ENCODE assay signal across 8 cellular contexts in the genomic region with DNA sequence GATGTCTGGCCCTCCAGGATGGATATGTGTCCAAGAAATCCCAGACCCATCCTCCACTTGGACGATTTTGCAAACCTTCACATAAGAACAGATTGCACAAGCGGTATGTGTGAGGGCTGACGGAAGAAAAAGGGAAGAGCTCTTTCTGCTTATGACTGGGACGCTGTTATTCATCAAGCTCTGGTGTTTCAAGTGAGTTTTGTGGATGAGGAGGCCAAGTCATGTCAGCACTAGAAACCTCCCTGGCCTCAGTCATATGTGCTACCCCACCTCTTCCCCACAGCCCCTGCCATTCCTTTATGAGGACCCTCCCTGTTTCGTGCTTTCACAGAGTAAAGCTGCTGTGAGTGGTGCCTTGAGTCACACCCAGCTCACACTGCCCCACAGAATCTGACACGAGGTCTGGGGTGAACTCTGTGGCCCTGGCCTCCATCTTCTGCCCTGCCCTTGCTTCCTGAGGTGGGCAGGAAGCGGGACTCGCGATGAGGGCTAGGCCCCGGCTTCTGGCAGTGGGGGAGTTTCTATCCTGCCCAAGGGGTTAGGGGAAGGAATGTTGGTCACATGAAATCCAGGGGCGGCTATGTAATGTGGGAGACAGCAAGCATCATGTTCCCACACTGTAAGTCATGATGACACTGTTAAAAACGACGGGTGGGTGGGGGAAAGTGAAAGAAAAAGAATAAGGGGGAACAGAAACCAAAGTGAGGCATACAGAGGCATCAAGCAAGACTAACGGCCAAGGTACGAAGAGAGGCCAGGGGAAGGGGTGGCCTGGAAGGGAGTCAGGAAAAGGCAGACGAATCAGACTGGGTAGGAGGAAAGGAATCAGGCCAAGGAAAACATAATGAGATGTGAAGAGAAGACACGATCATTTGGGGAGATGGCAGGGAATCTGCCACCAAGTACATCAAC.
DNase-seq lines count a peak whose midpoint lies in the region; ATAC-seq and TF ChIP-seq lines count a peak whose summit lies in the region.

No MANE protein-coding gene starts in this region.

- H3K9me3 Mint-ChIP-seq in activated naive CD8-positive, alpha-beta T cell treated with anti-CD3 and anti-CD28 coated beads, Interleukin-2, amount 50 U/mL, for 24 hours, result peaks cover 4% of the 10 kb centered on the region
- H3K9me3 Mint-ChIP-seq in stimulated activated naive B cell treated with anti-CD40 and anti-IgM and Interleukin-4, amounts not matched to agents 10 μg/mL and 1 μg/mL and 100 μg/mL, for 72 hours, result peaks cover 0 to 3% of the 10 kb centered on the region in 2 donors

- H3K27me3 Mint-ChIP-seq in activated naive CD8-positive, alpha-beta T cell treated with anti-CD3 and anti-CD28 coated beads, Interleukin-2, amount 50 U/mL, for 24 hours, result no peaks in the 10 kb centered on the region
- no peaks in the 10 kb centered on the region for H3K27me3 Mint-ChIP-seq in stimulated activated naive B cell treated with anti-CD40 and anti-IgM and Interleukin-4, amounts not matched to agents 10 μg/mL and 1 μg/mL and 100 μg/mL, for 72 hours

- no peaks in the 10 kb centered on the region for H3K9me3 ChIP-seq in lower lobe of right lung

- CTCF ChIA-PET in GM10248 (lab: Yijun Ruan, JAX), result interaction anchor here (1.0 to 3.0 kb wide), 7 partner anchors 11 to 680 kb away, joined by 3 to 9 read pairs (median 4); no protein-coding TSS in a partner anchor

- peak overlapping the region; percentile 69 for H3K4me3 Mint-ChIP-seq in activated naive CD8-positive, alpha-beta T cell treated with anti-CD3 and anti-CD28 coated beads, Interleukin-2, amount 50 U/mL, for 24 hours
- H3K4me3 Mint-ChIP-seq in stimulated activated naive B cell treated with anti-CD40 and anti-IgM and Interleukin-4, amounts not matched to agents 10 μg/mL and 1 μg/mL and 100 μg/mL, for 72 hours, result peak overlapping the region; percentile 35 to 64

- ATAC-seq in GM21825 (IDR thresholded peaks at IDR 0.05; ENCODE audit: unreplicated experiment) (peak; percentile 44), lower lobe of right lung (peak; percentile 76 to 78)
- peak; percentile 91 for ATAC-seq in activated naive CD8-positive, alpha-beta T cell treated with anti-CD3 and anti-CD28 coated beads, Interleukin-2, amount 50 U/mL, for 24 hours
- ATAC-seq in stimulated activated naive B cell treated with anti-CD40 and anti-IgM and Interleukin-4, amounts not matched to agents 10 μg/mL and 1 μg/mL and 100 μg/mL, for 72 hours (replicated peaks), result peak; percentile 85 to 88

- no peak for TF ChIP-seq CTCF in GM10248 (IDR thresholded peaks at IDR 0.05; ENCODE audit: control extremely low read depth, extremely low read depth, low read depth, missing control alignments)
- no peak for TF ChIP-seq CTCF in lower lobe of right lung (IDR thresholded peaks at IDR 0.05)

- H3K36me3 Mint-ChIP-seq in activated naive CD8-positive, alpha-beta T cell treated with anti-CD3 and anti-CD28 coated beads, Interleukin-2, amount 50 U/mL, for 24 hours (ENCODE audit: low read depth), result peaks cover 1% of the 10 kb centered on the region
- H3K36me3 Mint-ChIP-seq in stimulated activated naive B cell treated with anti-CD40 and anti-IgM and Interleukin-4, amounts not matched to agents 10 μg/mL and 1 μg/mL and 100 μg/mL, for 72 hours, result peaks cover 3 to 4% of the 10 kb centered on the region in 2 donors

- peak overlapping the region; percentile 87 for H3K27ac ChIP-seq in lower lobe of right lung

- peak overlapping the region; percentile 17 for H3K4me3 ChIP-seq in lower lobe of right lung

- H3K27me3 ChIP-seq in lower lobe of right lung (ENCODE audit: low read depth), result no peaks in the 10 kb centered on the region

- peaks cover 12% of the 10 kb centered on the region for H3K4me1 ChIP-seq in lower lobe of right lung

- peaks cover 60% of the 10 kb centered on the region for H3K4me1 Mint-ChIP-seq in activated naive CD8-positive, alpha-beta T cell treated with anti-CD3 and anti-CD28 coated beads, Interleukin-2, amount 50 U/mL, for 24 hours
- peaks cover 29 to 39% of the 10 kb centered on the region in 2 donors for H3K4me1 Mint-ChIP-seq in stimulated activated naive B cell treated with anti-CD40 and anti-IgM and Interleukin-4, amounts not matched to agents 10 μg/mL and 1 μg/mL and 100 μg/mL, for 72 hours

- no peaks in the 10 kb centered on the region for H3K36me3 ChIP-seq in lower lobe of right lung

- POLR2A ChIA-PET in GM10248 (lab: Yijun Ruan, JAX), result interaction anchor here (1.2 to 2.2 kb wide), 3 partner anchors 18 to 23 kb away, joined by 3 to 11 read pairs (median 6); no protein-coding TSS in a partner anchor

- peak; percentile 74 for DNase-seq in GM10248 (ENCODE audit: extremely low spot score)
- DNase-seq in NAMALWA (ENCODE audit: low spot score), result peak; percentile 79
- peak; percentile 62 for DNase-seq in activated naive CD8-positive, alpha-beta T cell treated with anti-CD3 and anti-CD28 coated beads, Interleukin-2, amount 50 U/mL, for 24 hours
- DNase-seq in lower lobe of right lung, result no peak
- peak; percentile 64 for DNase-seq in stimulated activated naive B cell treated with anti-CD40 and anti-IgM and Interleukin-4, amounts not matched to agents 10 μg/mL and 1 μg/mL and 100 μg/mL, for 72 hours
- DNase-seq in OCI-M1 (lab: John Stamatoyannopoulos, UW), result no peak
- no peak for DNase-seq in amniotic stem cell (lab: John Stamatoyannopoulos, UW)

- intact Hi-C loops in lower lobe of right lung (cut with DNase I), result no loop called here

- peak overlapping the region; percentile 93 for H3K27ac Mint-ChIP-seq in activated naive CD8-positive, alpha-beta T cell treated with anti-CD3 and anti-CD28 coated beads, Interleukin-2, amount 50 U/mL, for 24 hours
- peak overlapping the region; percentile 95 for H3K27ac Mint-ChIP-seq in stimulated activated naive B cell treated with anti-CD40 and anti-IgM and Interleukin-4, amounts not matched to agents 10 μg/mL and 1 μg/mL and 100 μg/mL, for 72 hours

Comparison
In these comparisons a context has a peak if more than half of its experiments do, and no peak if none do; other contexts are left out.
1. DNase-seq: peak in GM10248 (single experiment), NAMALWA (single experiment), activated naive CD8-positive, alpha-beta T cell treated with anti-CD3 and anti-CD28 coated beads, Interleukin-2, amount 50 U/mL, for 24 hours (single experiment) and stimulated activated naive B cell treated with anti-CD40 and anti-IgM and Interleukin-4, amounts not matched to agents 10 μg/mL and 1 μg/mL and 100 μg/mL, for 72 hours (single experiment); none in lower lobe of right lung (single experiment), OCI-M1 (single experiment) and amniotic stem cell (single experiment).
2. Peak in every context shown above with its lines, with median percentiles within 50 percentile points of each other: ATAC-seq.